Comparison of ENCODE assay signal across 22 cellular contexts in the genomic region with DNA sequence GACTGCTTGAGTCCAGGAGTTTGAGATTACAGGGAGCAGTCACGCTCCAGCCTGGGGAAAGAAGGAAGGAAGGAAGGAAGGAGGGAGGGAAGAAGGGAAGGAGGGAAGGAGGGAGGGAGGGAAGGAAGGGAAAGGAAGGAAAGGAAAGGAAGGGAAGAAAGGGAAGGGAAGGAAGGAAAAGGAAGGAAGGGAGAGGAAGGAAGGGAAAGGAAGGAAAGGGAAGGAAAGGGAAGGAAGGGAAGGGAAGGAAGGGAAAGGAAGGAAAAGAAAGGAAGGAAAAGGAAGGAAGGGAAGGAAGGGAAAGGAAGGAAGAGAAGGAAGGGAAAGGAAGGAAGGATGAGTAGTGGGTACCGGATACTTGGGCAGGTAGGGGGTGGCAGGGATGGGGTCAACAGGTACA. TPM values are rescaled to one million over a fixed set of nuclear protein-coding genes. Genes with fewer than 3 reads are reported as not detected.
DNase-seq lines count a peak whose midpoint lies in the region; ATAC-seq, FAIRE-seq and TF ChIP-seq lines count a peak whose summit lies in the region.
"Had no signal": no experiment of that assay in that cellular context is flagged by ENCODE, and none has a peak within 500 bp of the region (broad histone marks: within the 10 kb centered on the region; RNA-seq: fewer than 3 reads in every experiment).

No MANE protein-coding gene starts in this region.

- H4K20me1 ChIP-seq in K562 (replicated peaks; ENCODE audit: control insufficient read depth, insufficient read depth, low read length): no peaks in the 10 kb centered on the region

- no peak overlapping the region for H2BK120ac ChIP-seq in neuronal stem cell (ENCODE audit: low read depth, low read length)

- H3K27ac ChIP-seq in CD8-positive, alpha-beta T cell (ENCODE audit: low read depth, low read length): no peak overlapping the region
- no peak overlapping the region for H3K27ac ChIP-seq in HEK293 (ENCODE audit: extremely low read depth, low read depth, low read length)
- no peak overlapping the region for H3K27ac ChIP-seq in K562 (ENCODE audit: extremely low read depth, low read depth, low read length)
- H3K27ac ChIP-seq in neuronal stem cell (replicated peaks; ENCODE audit: low read length): no peak overlapping the region
- H3K27ac ChIP-seq in gastroesophageal sphincter: no peak overlapping the region
- H3K27ac ChIP-seq in endodermal cell (ENCODE audit: low read depth, low read length): no peak overlapping the region

- TF ChIP-seq RAD21 in K562 (CRISPR knock-in tag; conservative IDR thresholded peaks at IDR 0.05 in 1 of 2, IDR thresholded peaks at IDR 0.05 in 1 of 2): no peak

- H3K79me1 ChIP-seq in neuronal stem cell (ENCODE audit: low read depth, low read length): no peaks in the 10 kb centered on the region

- no peaks in the 10 kb centered on the region for H3K9me3 ChIP-seq in CD8-positive, alpha-beta T cell (ENCODE audit: low read length)
- no peaks in the 10 kb centered on the region for H3K9me3 ChIP-seq in HEK293 (ENCODE audit: control insufficient read depth, insufficient read depth, low read depth, low read length)
- no peaks in the 10 kb centered on the region for H3K9me3 ChIP-seq in K562 (replicated peaks; ENCODE audit: control insufficient read depth, insufficient read depth, low read depth, low read length)
- no peaks in the 10 kb centered on the region for H3K9me3 ChIP-seq in neuronal stem cell (replicated peaks in 1 of 2; ENCODE audit: control insufficient read depth in 2 of 2, insufficient read depth in 1 of 2, low read depth in 1 of 2, low read length in 2 of 2)
- no peaks in the 10 kb centered on the region for H3K9me3 ChIP-seq in gastroesophageal sphincter
- no peaks in the 10 kb centered on the region for H3K9me3 ChIP-seq in endodermal cell (ENCODE audit: control insufficient read depth, low read length)

- H3K4me1 ChIP-seq in CD8-positive, alpha-beta T cell (ENCODE audit: insufficient read depth, low read length): peaks cover 11% of the 10 kb centered on the region
- H3K4me1 ChIP-seq in HEK293 (ENCODE audit: control insufficient read depth, insufficient read depth, low read length): no peaks in the 10 kb centered on the region
- no peaks in the 10 kb centered on the region for H3K4me1 ChIP-seq in K562 (replicated peaks in 1 of 2; ENCODE audit: control insufficient read depth in 2 of 2, insufficient read depth in 2 of 2, low read length in 2 of 2)
- peaks cover 0 to 5% of the 10 kb centered on the region in 2 donors for H3K4me1 ChIP-seq in neuronal stem cell (ENCODE audit: control insufficient read depth in 2 of 2, insufficient read depth in 1 of 2, low read depth in 1 of 2, low read length in 2 of 2)
- no peaks in the 10 kb centered on the region for H3K4me1 ChIP-seq in gastroesophageal sphincter
- no peaks in the 10 kb centered on the region for H3K4me1 ChIP-seq in endodermal cell (ENCODE audit: control insufficient read depth, insufficient read depth, low read length)

- H3K9me3 Mint-ChIP-seq in CD8-positive, alpha-beta T cell: no peaks in the 10 kb centered on the region
- H3K9me3 Mint-ChIP-seq in endodermal cell: no peaks in the 10 kb centered on the region
- H3K9me3 Mint-ChIP-seq: CD4-positive, alpha-beta T cell; IgD-negative memory B cell had no signal

- no peak overlapping the region for H3K4me2 ChIP-seq in K562 (ENCODE audit: insufficient read depth, low read length)
- no peak overlapping the region for H3K4me2 ChIP-seq in neuronal stem cell (ENCODE audit: insufficient read depth, low read length, poor library complexity, severe bottlenecking)

- no peak overlapping the region for H3K14ac ChIP-seq in neuronal stem cell (ENCODE audit: low read length)

- no peak overlapping the region for H3K18ac ChIP-seq in neuronal stem cell (ENCODE audit: low read length)

- no peak overlapping the region for H3K23ac ChIP-seq in neuronal stem cell (ENCODE audit: low read depth, low read length, poor library complexity)

- no peaks in the 10 kb centered on the region for H3K79me2 ChIP-seq in K562 (ENCODE audit: control insufficient read depth, insufficient read depth, low read length)

- 10% methylated on average over 2 of the region's 2 CpGs for WGBS in K562 (ENCODE audit: insufficient coverage, low coverage, missing lambda C conversion rate)
- no CpG with 5 or more reads among the region's 2 CpGs for WGBS in neuronal stem cell (ENCODE audit: extremely low coverage in 2 of 2, insufficient read length in 2 of 2, insufficient replicate concordance in 1 of 2), 2 donors
- 76 to 83% methylated on average over 1 to 2 of the region's 2 CpGs for whole genome bisulfite sequencing in gastroesophageal sphincter (ENCODE audit: low coverage in 1 of 2), 2 donors
- WGBS in endodermal cell (ENCODE audit: insufficient coverage in 1 of 2, insufficient read length in 1 of 2), 2 experiments: 92 to 100% methylated on average over 2 of the region's 2 CpGs

- TF ChIP-seq CTCF in CD8-positive, alpha-beta T cell (IDR thresholded peaks at IDR 0.05): no peak
- no peak for TF ChIP-seq CTCF in HEK293 (tag by site-specific recombination; IDR thresholded peaks at IDR 0.05)
- TF ChIP-seq CTCF in K562 (IDR thresholded peaks at IDR 0.05 in 2 of 3, conservative IDR thresholded peaks at IDR 0.05 in 1 of 3; ENCODE audit: insufficient read depth in 2 of 3, low read depth in 1 of 3, low read length in 3 of 3): no peak
- TF ChIP-seq CTCF in gastroesophageal sphincter (IDR thresholded peaks at IDR 0.05): no peak
- no peak for TF ChIP-seq CTCF in endodermal cell (conservative IDR thresholded peaks at IDR 0.05)

- H2AFZ ChIP-seq in K562 (ENCODE audit: low read depth, low read length) (no peak overlapping the region), neuronal stem cell (ENCODE audit: low read length) (no peak overlapping the region)

- CTCF ChIA-PET in CD8-positive, alpha-beta T cell (lab: Charles Lee): interaction anchor here (1.4 kb wide), 1 partner anchor 9 kb away, joined by 6 read pairs; no protein-coding TSS in a partner anchor
- CTCF ChIA-PET in HEK293 (lab: Yijun Ruan, JAX) (interaction anchor here (0.7 kb wide), 1 partner anchor 36 kb away, joined by 8 read pairs; no protein-coding TSS in a partner anchor), K562 (lab: Yijun Ruan, JAX; ENCODE audit: low intra/inter-chr PET ratio) (no interaction called here)

- intact Hi-C loops in CD8-positive, alpha-beta T cell (cut with DNase I, micrococcal nuclease): no loop called here
- intact Hi-C loops in K562 (cut with micrococcal nuclease): no loop called here

- no peak overlapping the region for H2BK15ac ChIP-seq in neuronal stem cell (ENCODE audit: low read length)

- H3K9ac ChIP-seq in K562 (ENCODE audit: insufficient read depth in 1 of 2, low read depth in 2 of 2, low read length in 2 of 2) (no peak overlapping the region), neuronal stem cell (ENCODE audit: low read depth, low read length, poor library complexity) (no peak overlapping the region), endodermal cell (ENCODE audit: extremely low read depth, low read length, poor library complexity, severe bottlenecking) (no peak overlapping the region)

- no peak overlapping the region for H2AK5ac ChIP-seq in neuronal stem cell (ENCODE audit: low read depth, low read length)

- H3K27me3 ChIP-seq in CD8-positive, alpha-beta T cell (ENCODE audit: insufficient read depth, low read length): no peaks in the 10 kb centered on the region
- H3K27me3 ChIP-seq in K562 (ENCODE audit: control insufficient read depth in 2 of 2, insufficient read depth in 2 of 2, low read length in 2 of 2) (peaks cover 6 to 26% of the 10 kb centered on the region in 2 experiments), neuronal stem cell (ENCODE audit: control insufficient read depth in 3 of 3, insufficient read depth in 3 of 3, low read depth in 1 of 3, low read length in 3 of 3) (no peaks in the 10 kb centered on the region), gastroesophageal sphincter (no peaks in the 10 kb centered on the region), endodermal cell (ENCODE audit: control insufficient read depth, insufficient read depth, low read length, poor library complexity, severe bottlenecking) (no peaks in the 10 kb centered on the region)

- no peak overlapping the region for H3K4ac ChIP-seq in neuronal stem cell (ENCODE audit: low read length)

- no peak overlapping the region for H2BK5ac ChIP-seq in neuronal stem cell (ENCODE audit: low read length)

- ATAC-seq in CD8-positive, alpha-beta T cell: no peak
- ATAC-seq in K562 (no peak), gastroesophageal sphincter (no peak)
- ATAC-seq: HCT116 had no signal

- no TSS peak for BruUV-seq in K562 (replicated peaks; lab: Mats Ljungman, UMichigan)

- no peaks in the 10 kb centered on the region for H3K27me3 Mint-ChIP-seq in CD8-positive, alpha-beta T cell (ENCODE audit: low read depth)
- H3K27me3 Mint-ChIP-seq in endodermal cell (ENCODE audit: insufficient read depth): no peaks in the 10 kb centered on the region
- H3K27me3 Mint-ChIP-seq: B cell; CD4-positive, alpha-beta T cell; IgD-negative memory B cell had no signal

- DNase-seq in CD8-positive, alpha-beta T cell: no peak
- DNase-seq in K562 (ENCODE audit: extremely low read depth in 1 of 4, low spot score in 3 of 4) (no peak), neuronal stem cell (ENCODE audit: low spot score) (no peak), NCI-H2081 treated with DMSO at 0.1 percent for 48 hours (lab: John Stamatoyannopoulos, UW) (no peak), endodermal cell (no peak)
- DNase-seq: C1 segment of cervical spinal cord; CD4-positive, alpha-beta T cell; COR-L47; DMS153; DMS79 treated with DMSO at 0.1 percent for 48 hours; EL; GOT3 had no signal

- H3K36me3 ChIP-seq in CD8-positive, alpha-beta T cell (ENCODE audit: insufficient read depth, low read length): peaks cover 21% of the 10 kb centered on the region
- H3K36me3 ChIP-seq in HEK293 (ENCODE audit: control insufficient read depth in 2 of 2, insufficient read depth in 1 of 2, low read length in 2 of 2) (no peaks in the 10 kb centered on the region; a peak in 1 of 3 replicates), K562 (ENCODE audit: control insufficient read depth, insufficient read depth, low read length) (no peaks in the 10 kb centered on the region), neuronal stem cell (replicated peaks in 1 of 2; ENCODE audit: control insufficient read depth in 2 of 2, insufficient read depth in 2 of 2, low read length in 2 of 2) (no peaks in the 10 kb centered on the region), gastroesophageal sphincter (peaks cover 0 to 93% of the 10 kb centered on the region in 2 donors), endodermal cell (ENCODE audit: control insufficient read depth, insufficient read depth, low read length) (no peaks in the 10 kb centered on the region)

- H2BK12ac ChIP-seq in neuronal stem cell (ENCODE audit: low read length): no peak overlapping the region

- H3K27ac Mint-ChIP-seq in CD8-positive, alpha-beta T cell: peak overlapping the region; percentile 66
- H3K27ac Mint-ChIP-seq in endodermal cell: no peak overlapping the region
- H3K27ac Mint-ChIP-seq: B cell; CD4-positive, alpha-beta T cell had no signal

- in situ Hi-C loops in K562 (cut with MboI): no loop called here

- peak overlapping the region; percentile 3 for H4K8ac ChIP-seq in neuronal stem cell (ENCODE audit: low read depth, low read length)

- H3K4me3 ChIP-seq in CD8-positive, alpha-beta T cell (ENCODE audit: low read depth, low read length): no peak overlapping the region
- H3K4me3 ChIP-seq in HEK293 (ENCODE audit: low read depth, low read length): no peak overlapping the region
- H3K4me3 ChIP-seq in K562: no peak overlapping the region
- no peak overlapping the region for H3K4me3 ChIP-seq in neuronal stem cell (ENCODE audit: low read length in 2 of 2)
- no peak overlapping the region for H3K4me3 ChIP-seq in gastroesophageal sphincter
- H3K4me3 ChIP-seq in endodermal cell (ENCODE audit: low read length): no peak overlapping the region

- peaks cover 73% of the 10 kb centered on the region for H3K36me3 Mint-ChIP-seq in CD8-positive, alpha-beta T cell
- no peaks in the 10 kb centered on the region for H3K36me3 Mint-ChIP-seq in endodermal cell (ENCODE audit: low read depth)

- TF ChIP-seq POLR2A in K562 (conservative IDR thresholded peaks at IDR 0.05): no peak
- no peak for TF ChIP-seq POLR2A in gastroesophageal sphincter (IDR thresholded peaks at IDR 0.05)

- H3K4me1 Mint-ChIP-seq in CD8-positive, alpha-beta T cell (ENCODE audit: low read depth): peaks cover 8% of the 10 kb centered on the region
- H3K4me1 Mint-ChIP-seq in endodermal cell: no peaks in the 10 kb centered on the region

- POLR2A ChIA-PET in CD8-positive, alpha-beta T cell (lab: Charles Lee): no interaction called here
- POLR2A ChIA-PET in HEK293 (lab: Yijun Ruan, JAX) (no interaction called here), K562 (lab: Yijun Ruan, JAX) (no interaction called here)

- TF ChIP-seq EP300 in K562 (IDR thresholded peaks at IDR 0.05; ENCODE audit: low read length) (no peak), gastroesophageal sphincter (IDR thresholded peaks at IDR 0.05) (no peak)

- no peak for FAIRE-seq in K562 (lab: Jason Lieb, UNC)
- FAIRE-seq: A204.1, D721Med, G401.6, GM19239 had no signal

- no peak overlapping the region for H4K91ac ChIP-seq in neuronal stem cell (ENCODE audit: low read depth, low read length, poor library complexity)

- no peak overlapping the region for H3K4me3 Mint-ChIP-seq in CD8-positive, alpha-beta T cell
- no peak overlapping the region for H3K4me3 Mint-ChIP-seq in endodermal cell
- H3K4me3 Mint-ChIP-seq: B cell; CD4-positive, alpha-beta T cell; IgD-negative memory B cell had no signal

- no peaks in the 10 kb centered on the region for H3K9me1 ChIP-seq in K562 (ENCODE audit: control insufficient read depth, insufficient read depth, low read length)

RNA-seq across cellular contexts. Expression of a gene that starts 32.3 kb away (rescaled TPM):
- 10 to 100 TPM; 13.3 to 14.4 TPM for total RNA-seq in CD8-positive, alpha-beta T cell
- 0.37 and 0.76 TPM in 2 replicates for total RNA-seq in K562 (2011; cell fraction: chromatin; rRNA removed; ENCODE audit: low replicate concordance)
- 0.17 and 0.39 TPM in 2 replicates for total RNA-seq in K562 (2011; cell fraction: nucleolus; rRNA removed)
- total RNA-seq in K562 (2011; cell fraction: nucleoplasm; rRNA removed): 0.37 and 0.84 TPM in 2 replicates
- 0.04 TPM in 1 of 2 replicates, not detected in the other for total RNA-seq in K562 (2014; rRNA removed)
- total RNA-seq in K562 (2014; rRNA removed; fragmentation: Illumina TruSeq; extraction: Trizol): 0.10 and 0.18 TPM in 2 replicates
- 0.08 and 0.11 TPM in 2 replicates for total RNA-seq in K562 (2015; rRNA removed; fragmentation: Illumina TruSeq; extraction: Trizol)
- total RNA-seq in K562 (2021): 0.11 TPM in 2 replicates
- 0.40 and 0.49 TPM in 2 replicates for polyA plus RNA-seq in K562 (2011; rRNA removed)
- 0.07 and 0.16 TPM in 2 replicates for polyA plus RNA-seq in K562 (2011; cell fraction: cytosol; rRNA removed)
- 0.24 and 0.46 TPM in 2 replicates for polyA plus RNA-seq in K562 (2011; cell fraction: nucleus; rRNA removed)
- polyA plus RNA-seq in K562 (2012): 0.12 and 0.49 TPM in 2 replicates
- polyA plus RNA-seq in K562 (2014; fragmentation: Illumina TruSeq; extraction: Trizol): 0.06 and 0.10 TPM in 2 replicates
- under 1 TPM; 0.04 to 0.11 TPM for polyA plus RNA-seq in K562 (2014; fragmentation: Nextera tagmentation; extraction: Ambion mirVana)
- polyA plus RNA-seq in K562 (2014; rRNA removed): 0.04 and 0.36 TPM in 2 replicates
- 0.28 and 0.33 TPM in 2 replicates for polyA minus RNA-seq in K562 (2011; rRNA and poly(A)+ RNA removed)
- not detected in 2 replicates for polyA minus RNA-seq in K562 (2011; cell fraction: cytosol; rRNA and poly(A)+ RNA removed)
- polyA minus RNA-seq in K562 (2011; cell fraction: nucleus; rRNA and poly(A)+ RNA removed): 0.13 and 0.78 TPM in 2 replicates
- polyA plus RNA-seq in neuronal stem cell (2013, experiment 1 of 2): 0.42 TPM
- 0.28 TPM for polyA plus RNA-seq in neuronal stem cell (2013, experiment 2 of 2)
- 10 to 100 TPM; 18.0 to 45.9 (median 32.2) TPM for total RNA-seq in gastroesophageal sphincter
- total RNA-seq in endodermal cell: under 1 TPM; 0.22 to 0.88 TPM
- polyA plus RNA-seq in endodermal cell (2013, experiment 1 of 2): 1.3 TPM
- polyA plus RNA-seq in endodermal cell (2013, experiment 2 of 2): 1.3 TPM
- total RNA-seq: HT-29 had no signal

RNA-seq across cellular contexts. Expression of a gene that starts 59.0 kb away (rescaled TPM):
- 1 to 10 TPM; 5.9 to 7.3 TPM for total RNA-seq in CD8-positive, alpha-beta T cell
- 9.2 and 17.7 TPM in 2 replicates for total RNA-seq in K562 (2011; cell fraction: chromatin; rRNA removed; ENCODE audit: low replicate concordance)
- 7.5 and 8.5 TPM in 2 replicates for total RNA-seq in K562 (2011; cell fraction: nucleolus; rRNA removed)
- total RNA-seq in K562 (2011; cell fraction: nucleoplasm; rRNA removed): 12.6 and 16.1 TPM in 2 replicates
- total RNA-seq in K562 (2014; rRNA removed) (14.0 and 21.8 TPM in 2 replicates), K562 (2014; rRNA removed; fragmentation: Illumina TruSeq; extraction: Trizol) (20.6 and 23.5 TPM in 2 replicates), K562 (2015; rRNA removed; fragmentation: Illumina TruSeq; extraction: Trizol) (20.0 and 20.4 TPM in 2 replicates), K562 (2021) (15.3 and 20.3 TPM in 2 replicates), gastroesophageal sphincter (10 to 100 TPM; 22.2 to 30.4 (median 26.8) TPM), endodermal cell (10 to 100 TPM; 11.4 to 13.6 TPM)
- polyA plus RNA-seq in K562 (2011; rRNA removed) (12.6 and 18.1 TPM in 2 replicates), K562 (2014; fragmentation: Illumina TruSeq; extraction: Trizol) (14.2 and 16.9 TPM in 2 replicates), K562 (2014; fragmentation: Nextera tagmentation; extraction: Ambion mirVana) (10 to 100 TPM in 1 of 2 experiments, 1 to 10 TPM in 1; 7.7 to 11.0 TPM), K562 (2014; rRNA removed) (20.2 and 21.3 TPM in 2 replicates)
- polyA plus RNA-seq in K562 (2011; cell fraction: cytosol; rRNA removed): 4.9 and 8.2 TPM in 2 replicates
- polyA plus RNA-seq in K562 (2011; cell fraction: nucleus; rRNA removed): 8.8 TPM in 2 replicates
- polyA plus RNA-seq in K562 (2012): 17.9 and 21.3 TPM in 2 replicates
- 20.1 and 22.1 TPM in 2 replicates for polyA minus RNA-seq in K562 (2011; rRNA and poly(A)+ RNA removed)
- polyA minus RNA-seq in K562 (2011; cell fraction: cytosol; rRNA and poly(A)+ RNA removed): 8.8 and 9.4 TPM in 2 replicates
- 10.8 and 18.3 TPM in 2 replicates for polyA minus RNA-seq in K562 (2011; cell fraction: nucleus; rRNA and poly(A)+ RNA removed)
- polyA plus RNA-seq in neuronal stem cell (2013, experiment 1 of 2): 14.3 TPM
- polyA plus RNA-seq in neuronal stem cell (2013, experiment 2 of 2): 13.9 TPM
- 26.1 TPM for polyA plus RNA-seq in endodermal cell (2013, experiment 1 of 2)
- polyA plus RNA-seq in endodermal cell (2013, experiment 2 of 2): 26.7 TPM

Comparison
In these comparisons a context has a peak if more than half of its experiments do, and no peak if none do; other contexts are left out.
1. RNA of a gene that starts 32.3 kb away (total RNA-seq): 18.0 to 45.9 TPM in gastroesophageal sphincter and 13.3 to 14.4 TPM in CD8-positive, alpha-beta T cell; 0.22 to 0.88 TPM in endodermal cell and 0.04 to 0.84 TPM in K562; every median in the first group is over 4 times any median in the second.